11 cellular contexts compared by ENCODE assay signal in genomic region chr7:74048999-74049599, GRCh38. TPM values are rescaled to one million over a fixed set of nuclear protein-coding genes. Genes with fewer than 3 reads are reported as not detected.
"Had no signal": no experiment of that assay in that cellular context is flagged by ENCODE, and none has a peak within 500 bp of the region (broad histone marks: within the 10 kb centered on the region; RNA-seq: fewer than 3 reads in every experiment).

No MANE protein-coding gene starts in this region.

- DNase-seq: Karpas-422, Kasumi-1, KBM-7, KG1 had no signal

- H3K9me3 Mint-ChIP-seq: IgD-negative memory B cell had no signal

- FAIRE-seq: HepG2, HTR-8/SVneo, K562 had no signal

- H3K4me3 ChIP-seq: K562 had no signal

- H3K27ac ChIP-seq: HL-60, KMS-11 had no signal

- H3K4me2 ChIP-seq: KMS-11 had no signal

- ATAC-seq: HepG2, K562 had no signal

- H3K9ac ChIP-seq: KMS-11 had no signal

- H3K27ac Mint-ChIP-seq: IgD-negative memory B cell had no signal

- H3K4me3 Mint-ChIP-seq: IgD-negative memory B cell had no signal

- H3K36me3 Mint-ChIP-seq: IgD-negative memory B cell had no signal

RNA-seq across cellular contexts. Expression of gene ELN, which starts 21.1 kb away (rescaled TPM):
- total RNA-seq: HT1080 had no signal
- polyA plus RNA-seq: IgD-negative memory B cell, K562 had no signal
